ENCODE assay signal across 15 cellular contexts in genomic region chr7:69654849-69655707, GRCh38. TPM values are rescaled to one million over a fixed set of nuclear protein-coding genes. Genes with fewer than 3 reads are reported as not detected.
DNase-seq lines count a peak whose midpoint lies in the region; ATAC-seq and TF ChIP-seq lines count a peak whose summit lies in the region.
"Had no signal": no experiment of that assay in that cellular context is flagged by ENCODE, and none has a peak within 500 bp of the region (broad histone marks: within the 10 kb centered on the region; RNA-seq: fewer than 3 reads in every experiment).

No MANE protein-coding gene starts in this region.

- no peak for TF ChIP-seq CTCF in NB4 (IDR thresholded peaks at IDR 0.05; ENCODE audit: low read depth, low read length)
- no peak for TF ChIP-seq CTCF in glutamatergic neuron (IDR thresholded peaks at IDR 0.05; ENCODE audit: partially characterized antibody, unreplicated experiment)
- TF ChIP-seq CTCF in body of pancreas (IDR thresholded peaks at IDR 0.05): no peak

- H3K27me3 Mint-ChIP-seq in glutamatergic neuron (ENCODE audit: unreplicated experiment): peaks cover 4% of the 10 kb centered on the region
- H3K27me3 Mint-ChIP-seq: activated naive CD8-positive, alpha-beta T cell treated with anti-CD3 and anti-CD28 coated beads, Interleukin-2, amount 50 U/mL, for 24 hours; activated T-cell treated with anti-CD3 and anti-CD28 coated beads, Interleukin-2, amount 50 U/mL, for 24 hours had no signal

- DNase-seq in NB4 (ENCODE audit: low read depth): peak; percentile 36
- peak; percentile 22 for DNase-seq in NCI-H345 treated with DMSO at 0.1 percent for 48 hours (lab: John Stamatoyannopoulos, UW; ENCODE audit: unreplicated experiment)
- DNase-seq in glutamatergic neuron: no peak
- no peak for DNase-seq in stimulated activated CD4-positive, alpha-beta T cell treated with anti-CD3 and anti-CD28 coated beads, Interleukin-4, amount 100 ng/mL, for 4 hours
- DNase-seq in activated naive CD4-positive, alpha-beta T cell treated with Interleukin-2 at 50 U/mL for 16 hours: no peak
- no peak for DNase-seq in body of pancreas
- DNase-seq: activated CD4-positive, alpha-beta T cell treated with anti-CD3 and anti-CD28 coated beads for 48 hours; activated naive CD8-positive, alpha-beta T cell treated with anti-CD3 and anti-CD28 coated beads, Interleukin-2, amount 50 U/mL, for 24 hours; activated T-cell treated with anti-CD3 and anti-CD28 coated beads, Interleukin-2, amount 50 U/mL, for 24 hours; cerebellar nuclear complex; NCI-H446 treated with DMSO at 0.1 percent for 48 hours had no signal

- ATAC-seq in HG02678 (IDR thresholded peaks at IDR 0.05; ENCODE audit: unreplicated experiment) (no peak), body of pancreas (no peak)
- ATAC-seq: activated naive CD8-positive, alpha-beta T cell treated with anti-CD3 and anti-CD28 coated beads, Interleukin-2, amount 50 U/mL, for 24 hours had no signal

- peak overlapping the region; percentile 58 for H3K4me3 Mint-ChIP-seq in glutamatergic neuron (ENCODE audit: unreplicated experiment)
- H3K4me3 Mint-ChIP-seq: activated naive CD8-positive, alpha-beta T cell treated with anti-CD3 and anti-CD28 coated beads, Interleukin-2, amount 50 U/mL, for 24 hours; activated T-cell treated with anti-CD3 and anti-CD28 coated beads, Interleukin-2, amount 50 U/mL, for 24 hours had no signal

- H3K27me3 ChIP-seq in BLaER1 treated with 17β-estradiol and CSF1 and Interleukin-3, amounts not matched to agents 10 nM and 100 nM: no peaks in the 10 kb centered on the region
- no peaks in the 10 kb centered on the region for H3K27me3 ChIP-seq in body of pancreas
- H3K27me3 ChIP-seq: pancreas, stomach had no signal

- peaks cover 61% of the 10 kb centered on the region for H3K4me1 Mint-ChIP-seq in glutamatergic neuron (ENCODE audit: low read depth, unreplicated experiment)
- H3K4me1 Mint-ChIP-seq: activated naive CD8-positive, alpha-beta T cell treated with anti-CD3 and anti-CD28 coated beads, Interleukin-2, amount 50 U/mL, for 24 hours had no signal

- WGBS in body of pancreas, 2 donors: 66 to 74% methylated on average over 6 of the region's 6 CpGs

- no peaks in the 10 kb centered on the region for H3K9me3 ChIP-seq in BLaER1 treated with 17β-estradiol and CSF1 and Interleukin-3, amounts not matched to agents 10 nM and 100 nM (replicated peaks in 1 of 11)
- no peaks in the 10 kb centered on the region for H3K9me3 ChIP-seq in body of pancreas
- H3K9me3 ChIP-seq: pancreas, stomach had no signal

- H3K27ac Mint-ChIP-seq in glutamatergic neuron (ENCODE audit: unreplicated experiment): peak overlapping the region; percentile 56
- H3K27ac Mint-ChIP-seq: activated naive CD8-positive, alpha-beta T cell treated with anti-CD3 and anti-CD28 coated beads, Interleukin-2, amount 50 U/mL, for 24 hours; activated T-cell treated with anti-CD3 and anti-CD28 coated beads, Interleukin-2, amount 50 U/mL, for 24 hours had no signal

- TF ChIP-seq POLR2A in NB4 (IDR thresholded peaks at IDR 0.05; ENCODE audit: extremely low read depth, insufficient read length): no peak
- no peak for TF ChIP-seq POLR2A in body of pancreas (IDR thresholded peaks at IDR 0.05)

- H4K20me1 ChIP-seq in BLaER1 treated with 17β-estradiol and CSF1 and Interleukin-3, amounts not matched to agents 10 nM and 100 nM: peaks cover 0 to 94% (median 70%) of the 10 kb centered on the region in 11 experiments; a peak in 10 of 22 replicates

- peaks cover 35 to 53% (median 44%) of the 10 kb centered on the region in 10 experiments for H3K4me1 ChIP-seq in BLaER1 treated with 17β-estradiol and CSF1 and Interleukin-3, amounts not matched to agents 10 nM and 100 nM
- peaks cover 19% of the 10 kb centered on the region for H3K4me1 ChIP-seq in body of pancreas

- H3K36me3 ChIP-seq in BLaER1 treated with 17β-estradiol and CSF1 and Interleukin-3, amounts not matched to agents 10 nM and 100 nM: 0 out of 22 replicates have a peak, but pooled peaks cover 0 to 5% (median 0%) of the 10 kb centered on the region in 11 experiments
- no peaks in the 10 kb centered on the region for H3K36me3 ChIP-seq in body of pancreas (replicated peaks in 1 of 2; ENCODE audit: insufficient read depth in 1 of 2, low read depth in 2 of 2)
- H3K36me3 ChIP-seq: pancreas, stomach had no signal

- H3K4me3 ChIP-seq in BLaER1 treated with 17β-estradiol and CSF1 and Interleukin-3, amounts not matched to agents 10 nM and 100 nM: no peak overlapping the region
- H3K4me3 ChIP-seq in NB4 (ENCODE audit: low read depth, low read length): no peak overlapping the region
- no peak overlapping the region for H3K4me3 ChIP-seq in body of pancreas
- H3K4me3 ChIP-seq: pancreas, stomach had no signal

- H3K27ac ChIP-seq in BLaER1 treated with 17β-estradiol and CSF1 and Interleukin-3, amounts not matched to agents 10 nM and 100 nM: peak overlapping the region; percentile 11 to 71 (median 47); a peak in 19 of 22 replicates
- H3K27ac ChIP-seq in body of pancreas: no peak overlapping the region
- H3K27ac ChIP-seq: stomach had no signal

- intact Hi-C loops in body of pancreas (cut with DNase I): no loop called here

- H3K9ac ChIP-seq in BLaER1 treated with 17β-estradiol and CSF1 and Interleukin-3, amounts not matched to agents 10 nM and 100 nM: no peak overlapping the region

- H3K9me3 Mint-ChIP-seq in glutamatergic neuron (ENCODE audit: unreplicated experiment): peaks cover 9% of the 10 kb centered on the region
- H3K9me3 Mint-ChIP-seq: activated naive CD8-positive, alpha-beta T cell treated with anti-CD3 and anti-CD28 coated beads, Interleukin-2, amount 50 U/mL, for 24 hours; activated T-cell treated with anti-CD3 and anti-CD28 coated beads, Interleukin-2, amount 50 U/mL, for 24 hours had no signal

- peak overlapping the region; percentile 41 to 65 (median 59) for H3K4me2 ChIP-seq in BLaER1 treated with 17β-estradiol and CSF1 and Interleukin-3, amounts not matched to agents 10 nM and 100 nM

- no peaks in the 10 kb centered on the region for H3K36me3 Mint-ChIP-seq in glutamatergic neuron (ENCODE audit: unreplicated experiment)

RNA-seq across cellular contexts. Expression of gene AUTS2, which starts 56.8 kb away (rescaled TPM):
- 300 TPM for total RNA-seq in glutamatergic neuron (ENCODE audit: unreplicated experiment)
- total RNA-seq in body of pancreas: 10 to 100 TPM; 11.7 to 18.5 TPM

Comparison
In these comparisons a context has a peak if more than half of its experiments do, and no peak if none do; other contexts are left out.
1. H3K27ac ChIP-seq: peak in BLaER1 treated with 17β-estradiol and CSF1 and Interleukin-3, amounts not matched to agents 10 nM and 100 nM (11 of 11); none in body of pancreas (0 of 4).
2. DNase-seq: peak in NB4 (single experiment) and NCI-H345 treated with DMSO at 0.1 percent for 48 hours (single experiment); none in glutamatergic neuron (single experiment), stimulated activated CD4-positive, alpha-beta T cell treated with anti-CD3 and anti-CD28 coated beads, Interleukin-4, amount 100 ng/mL, for 4 hours (0 of 2), activated naive CD4-positive, alpha-beta T cell treated with Interleukin-2 at 50 U/mL for 16 hours (single experiment) and body of pancreas (0 of 4).
3. RNA of gene AUTS2, which starts 56.8 kb away (total RNA-seq): 300 TPM in glutamatergic neuron (single experiment); 11.7 to 18.5 TPM in body of pancreas; every median in the first group is over 10 times any median in the second.